ENCODE assay signal across 37 cellular contexts in the genomic region with DNA sequence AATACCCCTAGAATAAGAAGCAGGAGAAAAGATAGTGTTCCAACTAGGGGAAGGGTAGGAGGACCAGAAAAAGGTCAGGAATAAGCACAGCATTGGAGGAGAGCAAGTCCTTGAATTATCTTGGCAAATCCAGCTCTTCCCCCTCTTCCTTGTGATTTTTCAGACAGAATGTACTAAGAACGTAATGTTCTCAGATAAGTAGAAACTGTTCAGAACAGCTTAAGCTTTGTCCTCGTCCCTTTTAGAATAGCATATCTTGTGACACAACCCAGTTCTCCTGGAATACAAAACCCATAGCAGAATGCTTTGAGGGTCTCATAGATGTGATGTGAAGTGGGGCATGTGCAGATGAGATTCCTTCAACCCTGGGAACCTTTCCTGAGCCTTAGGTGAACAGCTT.
DNase-seq lines count a peak whose midpoint lies in the region; ATAC-seq, FAIRE-seq and TF ChIP-seq lines count a peak whose summit lies in the region.
"Had no signal": no experiment of that assay in that cellular context is flagged by ENCODE, and none has a peak within 500 bp of the region (broad histone marks: within the 10 kb centered on the region; RNA-seq: fewer than 3 reads in every experiment).

No MANE protein-coding gene starts in this region.

- TF ChIP-seq CTCF in right atrium auricular region (IDR thresholded peaks at IDR 0.05), result no peak
- TF ChIP-seq CTCF in testis (IDR thresholded peaks at IDR 0.05), result no peak

- H3K36me3 Mint-ChIP-seq in activated T-helper 2 cell treated with anti-CD3 and anti-CD28 coated beads, Interferon-gamma antibody, Interleukin-2, Interleukin-4, amounts not matched to agents 10 μg/mL and 5 μg/mL and 100 μg/mL, durations not matched to agents 14 hours and 24 hours and 36 hours (ENCODE audit: low read depth), result no peaks in the 10 kb centered on the region
- H3K36me3 Mint-ChIP-seq: CD4-positive, alpha-beta memory T cell; CD4-positive, CD25-positive, alpha-beta regulatory T cell; CD8-positive, alpha-beta T cell had no signal

- H3K4me1 Mint-ChIP-seq in activated T-helper 2 cell treated with anti-CD3 and anti-CD28 coated beads, Interferon-gamma antibody, Interleukin-2, Interleukin-4, amounts not matched to agents 10 μg/mL and 5 μg/mL and 100 μg/mL, durations not matched to agents 14 hours and 24 hours and 36 hours (ENCODE audit: low read depth), result no peaks in the 10 kb centered on the region
- H3K4me1 Mint-ChIP-seq: B cell; CD14-positive monocyte; CD4-positive, alpha-beta memory T cell had no signal

- H3K9me3 ChIP-seq in right cardiac atrium (ENCODE audit: control insufficient read depth, low read length), result no peaks in the 10 kb centered on the region
- H3K9me3 ChIP-seq in right atrium auricular region, result no peaks in the 10 kb centered on the region
- no peaks in the 10 kb centered on the region for H3K9me3 ChIP-seq in testis
- H3K9me3 ChIP-seq: BE2C; BLaER1; BLaER1 treated with 17β-estradiol and CSF1 and Interleukin-3, amounts not matched to agents 10 nM and 100 nM; Caco-2 had no signal

- no peak for TF ChIP-seq POLR2A in testis (IDR thresholded peaks at IDR 0.05)

- H3K9me3 Mint-ChIP-seq in activated T-helper 2 cell treated with anti-CD3 and anti-CD28 coated beads, Interferon-gamma antibody, Interleukin-2, Interleukin-4, amounts not matched to agents 10 μg/mL and 5 μg/mL and 100 μg/mL, durations not matched to agents 14 hours and 24 hours and 36 hours, result no peaks in the 10 kb centered on the region
- H3K9me3 Mint-ChIP-seq: CD4-positive, alpha-beta T cell; CD8-positive, alpha-beta T cell had no signal

- peak; percentile 39 for ATAC-seq in Right ventricle myocardium inferior
- ATAC-seq in Right ventricle myocardium superior (ENCODE audit: poor library complexity), result no peak
- peak in 1 of 2 donors; percentile 70 for ATAC-seq in right cardiac atrium
- ATAC-seq: A549; CD8-positive, alpha-beta T cell had no signal

- WGBS in right cardiac atrium, result 54% methylated on average over 2 of the region's 2 CpGs
- WGBS in testis, 2 donors, result 16 to 31% methylated on average over 2 of the region's 2 CpGs

- intact Hi-C loops in Right ventricle myocardium inferior (cut with DNase I) (no loop called here), Right ventricle myocardium superior (cut with DNase I) (no loop called here), right cardiac atrium (cut with DNase I) (no loop called here), testis (cut with DNase I; ENCODE audit: low total_unique reads) (no loop called here)
- intact Hi-C loops in activated T-helper 2 cell treated with anti-CD3 and anti-CD28 coated beads, Interferon-gamma antibody, Interleukin-2, Interleukin-4, amounts not matched to agents 10 μg/mL and 5 μg/mL and 100 μg/mL, durations not matched to agents 14 hours and 24 hours and 36 hours (cut with micrococcal nuclease), result no loop called here

- H3K27ac Mint-ChIP-seq in activated T-helper 2 cell treated with anti-CD3 and anti-CD28 coated beads, Interferon-gamma antibody, Interleukin-2, Interleukin-4, amounts not matched to agents 10 μg/mL and 5 μg/mL and 100 μg/mL, durations not matched to agents 14 hours and 24 hours and 36 hours, result no peak overlapping the region
- H3K27ac Mint-ChIP-seq: B cell; CD14-positive monocyte; CD4-positive, alpha-beta T cell; CD8-positive, alpha-beta T cell had no signal

- H3K27ac ChIP-seq in right cardiac atrium (ENCODE audit: low read length) (peak overlapping the region; percentile 2), right atrium auricular region (no peak overlapping the region), testis (peak overlapping the region; percentile 82 to 86)
- H3K27ac ChIP-seq: 22Rv1; A549; BLaER1; BLaER1 treated with 17β-estradiol and CSF1 and Interleukin-3, amounts not matched to agents 10 nM and 100 nM; C4-2B had no signal

- no peaks in the 10 kb centered on the region for H3K36me3 ChIP-seq in right atrium auricular region
- no peaks in the 10 kb centered on the region for H3K36me3 ChIP-seq in testis (ENCODE audit: low read depth, missing control alignments)
- H3K36me3 ChIP-seq: BE2C; BLaER1; BLaER1 treated with 17β-estradiol and CSF1 and Interleukin-3, amounts not matched to agents 10 nM and 100 nM had no signal

- no peak overlapping the region for H3K4me3 ChIP-seq in right cardiac atrium (ENCODE audit: low read length)
- no peak overlapping the region for H3K4me3 ChIP-seq in right atrium auricular region
- no peak overlapping the region for H3K4me3 ChIP-seq in testis
- H3K4me3 ChIP-seq: A549; BLaER1; BLaER1 treated with 17β-estradiol and CSF1 and Interleukin-3, amounts not matched to agents 10 nM and 100 nM had no signal

- no peaks in the 10 kb centered on the region for H3K4me1 ChIP-seq in right cardiac atrium (ENCODE audit: control insufficient read depth, insufficient read depth, low read length)
- H3K4me1 ChIP-seq in right atrium auricular region, result no peaks in the 10 kb centered on the region
- H3K4me1 ChIP-seq in testis, result peaks cover 11% of the 10 kb centered on the region
- H3K4me1 ChIP-seq: A549; BE2C; BLaER1; BLaER1 treated with 17β-estradiol and CSF1 and Interleukin-3, amounts not matched to agents 10 nM and 100 nM; Caco-2 had no signal

- no peak overlapping the region for H3K4me3 Mint-ChIP-seq in activated T-helper 2 cell treated with anti-CD3 and anti-CD28 coated beads, Interferon-gamma antibody, Interleukin-2, Interleukin-4, amounts not matched to agents 10 μg/mL and 5 μg/mL and 100 μg/mL, durations not matched to agents 14 hours and 24 hours and 36 hours (ENCODE audit: low read depth)
- H3K4me3 Mint-ChIP-seq: B cell; CD14-positive monocyte; CD4-positive, alpha-beta memory T cell; CD4-positive, alpha-beta T cell; CD4-positive, CD25-positive, alpha-beta regulatory T cell; CD8-positive, alpha-beta memory T cell; CD8-positive, alpha-beta T cell had no signal

- H3K27me3 Mint-ChIP-seq in activated T-helper 2 cell treated with anti-CD3 and anti-CD28 coated beads, Interferon-gamma antibody, Interleukin-2, Interleukin-4, amounts not matched to agents 10 μg/mL and 5 μg/mL and 100 μg/mL, durations not matched to agents 14 hours and 24 hours and 36 hours (ENCODE audit: low read depth), result peaks cover 5% of the 10 kb centered on the region
- H3K27me3 Mint-ChIP-seq: B cell; CD4-positive, alpha-beta memory T cell; CD4-positive, alpha-beta T cell; CD4-positive, CD25-positive, alpha-beta regulatory T cell; CD8-positive, alpha-beta memory T cell had no signal

- FAIRE-seq in HTR-8/SVneo (lab: Jason Lieb, UNC), result peak; percentile 95
- FAIRE-seq: A204.1, A549, D721Med had no signal

- H3K27me3 ChIP-seq in right cardiac atrium (ENCODE audit: control insufficient read depth, insufficient read depth) (no peaks in the 10 kb centered on the region), right atrium auricular region (no peaks in the 10 kb centered on the region), testis (no peaks in the 10 kb centered on the region)
- H3K27me3 ChIP-seq: BE2C; BLaER1; BLaER1 treated with 17β-estradiol and CSF1 and Interleukin-3, amounts not matched to agents 10 nM and 100 nM had no signal

- DNase-seq in Right ventricle myocardium inferior (ENCODE audit: missing footprints) (no peak), Right ventricle myocardium superior (no peak), right cardiac atrium (no peak), right atrium auricular region (ENCODE audit: low spot score) (no peak), HTR-8/SVneo (ENCODE audit: insufficient read length, low spot score) (no peak), testis (peak; percentile 20), SHP77 (lab: John Stamatoyannopoulos, UW) (no peak)
- no peak for DNase-seq in activated T-helper 2 cell treated with anti-CD3 and anti-CD28 coated beads, Interferon-gamma antibody, Interleukin-2, Interleukin-4, amounts not matched to agents 10 μg/mL and 5 μg/mL and 100 μg/mL, durations not matched to agents 14 hours and 24 hours and 36 hours (ENCODE audit: low spot score)
- DNase-seq: 8988T; ACHN; AML-193; BE2C; C1 segment of cervical spinal cord; Caco-2; Calu3; CD4-positive, alpha-beta memory T cell; CD4-positive, alpha-beta T cell; CD4-positive, CD25-positive, alpha-beta regulatory T cell; CD8-positive, alpha-beta memory T cell; CD8-positive, alpha-beta T cell; COR-L47; DMS 273 treated with DMSO at 0.1 percent for 48 hours; DMS153; DMS53; DMS79; DMS79 treated with DMSO at 0.1 percent for 48 hours; DND-41; EL had no signal

Comparison
In these comparisons a context has a peak if more than half of its experiments do, and no peak if none do; other contexts are left out.
1. H3K27ac ChIP-seq: peak in right cardiac atrium (single experiment) and testis (2 of 2); none in right atrium auricular region (0 of 2).